ENCODE assay signal across 15 cellular contexts in the genomic region with DNA sequence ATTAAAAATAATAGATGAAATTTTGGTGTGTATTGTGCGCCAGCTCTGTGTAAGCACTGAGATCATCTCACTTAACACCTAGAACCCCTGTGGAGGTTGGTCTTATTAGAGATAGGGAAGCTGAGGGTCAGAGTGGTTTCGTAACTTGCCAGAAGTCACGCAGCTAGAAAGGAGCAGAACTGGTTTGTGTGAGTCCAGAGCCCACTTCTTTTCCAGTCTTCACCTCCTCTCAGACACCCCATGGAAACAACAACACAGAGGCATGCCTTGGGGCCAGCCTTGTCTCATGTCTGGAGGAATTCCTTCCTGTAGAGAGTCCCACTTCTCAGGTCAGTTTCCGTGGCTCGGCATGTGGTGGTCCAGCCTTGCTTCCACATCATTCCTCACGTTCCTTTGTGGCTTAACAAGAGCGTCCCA. TPM values are rescaled to one million over a fixed set of nuclear protein-coding genes. Genes with fewer than 3 reads are reported as not detected.
DNase-seq lines count a peak whose midpoint lies in the region; TF ChIP-seq lines count a peak whose summit lies in the region.
"Had no signal": no experiment of that assay in that cellular context is flagged by ENCODE, and none has a peak within 500 bp of the region (broad histone marks: within the 10 kb centered on the region; RNA-seq: fewer than 3 reads in every experiment).

No MANE protein-coding gene starts in this region.

- peaks cover 34% of the 10 kb centered on the region for H4K20me1 ChIP-seq in smooth muscle cell (ENCODE audit: low read depth)

- H3K27ac ChIP-seq in HEK293 (ENCODE audit: extremely low read depth, low read depth, low read length) (no peak overlapping the region), smooth muscle cell (ENCODE audit: low read depth) (peak overlapping the region; percentile 52)
- H3K27ac ChIP-seq: cardiac muscle cell had no signal

- peaks cover 5% of the 10 kb centered on the region for H3K4me1 ChIP-seq in HEK293 (ENCODE audit: control insufficient read depth, insufficient read depth, low read length)
- peaks cover 27% of the 10 kb centered on the region for H3K4me1 ChIP-seq in smooth muscle cell (ENCODE audit: low read depth)

- H3F3A ChIP-seq in smooth muscle cell (ENCODE audit: low read depth), result no peaks in the 10 kb centered on the region

- H3K27me3 ChIP-seq in smooth muscle cell (ENCODE audit: low read depth), result no peaks in the 10 kb centered on the region
- H3K27me3 ChIP-seq: cardiac muscle cell had no signal

- no peak overlapping the region for H2AFZ ChIP-seq in smooth muscle cell (ENCODE audit: low read depth)

- H3K36me3 ChIP-seq in HEK293 (ENCODE audit: control insufficient read depth in 2 of 2, insufficient read depth in 1 of 2, low read length in 2 of 2) (no peaks in the 10 kb centered on the region), smooth muscle cell (ENCODE audit: low read depth) (no peaks in the 10 kb centered on the region)
- H3K36me3 ChIP-seq: cardiac muscle cell had no signal

- H3K4me3 ChIP-seq in HEK293 (ENCODE audit: low read depth, low read length) (no peak overlapping the region), smooth muscle cell (no peak overlapping the region)
- H3K4me3 ChIP-seq: cardiac muscle cell had no signal

- TF ChIP-seq CTCF in HEK293 (tag by site-specific recombination; IDR thresholded peaks at IDR 0.05), result no peak
- no peak for TF ChIP-seq CTCF in smooth muscle cell (IDR thresholded peaks at IDR 0.05; ENCODE audit: borderline replicate concordance, insufficient read depth, poor library complexity, severe bottlenecking)

- H3K9ac ChIP-seq in smooth muscle cell (ENCODE audit: low read depth), result no peak overlapping the region

- POLR2A ChIA-PET in HEK293 (lab: Yijun Ruan, JAX), result no interaction called here

- DNase-seq in SIG-M5 (lab: John Stamatoyannopoulos, UW) (peak; percentile 30), iris pigment epithelial cell (ENCODE audit: low read depth) (peak; percentile 20), smooth muscle cell (lab: John Stamatoyannopoulos, UW; ENCODE audit: unreplicated experiment) (no peak), ureter (ENCODE audit: low spot score) (no peak), NCI-H2171 (lab: John Stamatoyannopoulos, UW) (no peak)
- no peak for DNase-seq in stimulated activated naive CD4-positive, alpha-beta T cell treated with Interleukin-2 at 50 U/mL for 16 hours (lab: John Stamatoyannopoulos, UW)
- DNase-seq: activated CD4-positive, CD25-positive, alpha-beta regulatory T cell treated with anti-CD3 and anti-CD28 coated beads, Interleukin-2, amount 50 U/mL, for 72 hours; activated CD8-positive, alpha-beta memory T cell treated with anti-CD3 and anti-CD28 coated beads, Interleukin-2, amount 50 U/mL, for 4 hours; activated naive CD4-positive, alpha-beta T cell treated with anti-CD3 and anti-CD28 coated beads, Interleukin-2, amount 50 U/mL, for 16 hours; DMS53; IMR-90; stimulated activated CD4-positive, alpha-beta T cell treated with anti-CD3 and anti-CD28 coated beads, Interleukin-2, amount 100 ng/mL, for 48 hours; T-helper 1 cell had no signal

- peak overlapping the region; percentile 12 for H3K4me2 ChIP-seq in smooth muscle cell

- H3K79me2 ChIP-seq in smooth muscle cell (ENCODE audit: low read depth), result peaks cover 4% of the 10 kb centered on the region

- no peaks in the 10 kb centered on the region for H3K9me3 ChIP-seq in HEK293 (ENCODE audit: control insufficient read depth, insufficient read depth, low read depth, low read length)
- H3K9me3 ChIP-seq in smooth muscle cell (replicated peaks; ENCODE audit: low read depth), result no peaks in the 10 kb centered on the region

- WGBS in smooth muscle cell (ENCODE audit: low lambda C conversion rate), result 45% methylated on average over 7 of the region's 7 CpGs

- CTCF ChIA-PET in HEK293 (lab: Yijun Ruan, JAX), result interaction anchor here (0.6 kb wide), 2 partner anchors 18 kb away, joined by 3 read pairs; no protein-coding TSS in a partner anchor

TF ChIP-seq in HEK293, 187 proteins besides CTCF, POLR2A, EP300 and RAD21:
- TF ChIP-seq ZNF664 (tag by site-specific recombination; IDR thresholded peaks at IDR 0.05) (peak; percentile 80), SP7 (tag by site-specific recombination; IDR thresholded peaks at IDR 0.05) (0 out of 2 replicates have a peak, but pooled peaks have one; percentile 17), YY2 (tag by site-specific recombination; IDR thresholded peaks at IDR 0.05) (no peak), OSR2 (tag by site-specific recombination; IDR thresholded peaks at IDR 0.05) (peak; percentile 51), ZNF155 (tag by site-specific recombination; IDR thresholded peaks at IDR 0.05) (no peak), ZNF184 (tag by site-specific recombination; IDR thresholded peaks at IDR 0.05) (0 out of 2 replicates have a peak, but pooled peaks have one; percentile 9), ZNF629 (tag by site-specific recombination; IDR thresholded peaks at IDR 0.05) (peak; percentile 62), ZIC2 (tag by site-specific recombination; IDR thresholded peaks at IDR 0.05) (peak; percentile 51), ZFP37 (tag by site-specific recombination; IDR thresholded peaks at IDR 0.05) (no peak), ZNF600 (tag by site-specific recombination; IDR thresholded peaks at IDR 0.05) (peak; percentile 68), ZNF18 (tag by site-specific recombination; IDR thresholded peaks at IDR 0.05) (peak; percentile 74)
- TF ChIP-seq, protein P1, sequence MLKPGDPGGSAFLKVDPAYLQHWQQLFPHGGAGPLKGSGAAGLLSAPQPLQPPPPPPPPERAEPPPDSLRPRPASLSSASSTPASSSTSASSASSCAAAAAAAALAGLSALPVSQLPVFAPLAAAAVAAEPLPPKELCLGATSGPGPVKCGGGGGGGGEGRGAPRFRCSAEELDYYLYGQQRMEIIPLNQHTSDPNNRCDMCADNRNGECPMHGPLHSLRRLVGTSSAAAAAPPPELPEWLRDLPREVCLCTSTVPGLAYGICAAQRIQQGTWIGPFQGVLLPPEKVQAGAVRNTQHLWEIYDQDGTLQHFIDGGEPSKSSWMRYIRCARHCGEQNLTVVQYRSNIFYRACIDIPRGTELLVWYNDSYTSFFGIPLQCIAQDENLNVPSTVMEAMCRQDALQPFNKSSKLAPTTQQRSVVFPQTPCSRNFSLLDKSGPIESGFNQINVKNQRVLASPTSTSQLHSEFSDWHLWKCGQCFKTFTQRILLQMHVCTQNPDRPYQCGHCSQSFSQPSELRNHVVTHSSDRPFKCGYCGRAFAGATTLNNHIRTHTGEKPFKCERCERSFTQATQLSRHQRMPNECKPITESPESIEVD (tag by site-specific recombination; IDR thresholded peaks at IDR 0.05), result peak; percentile 45; the same call in 1 of the 2 replicates
- TF ChIP-seq, protein P2, sequence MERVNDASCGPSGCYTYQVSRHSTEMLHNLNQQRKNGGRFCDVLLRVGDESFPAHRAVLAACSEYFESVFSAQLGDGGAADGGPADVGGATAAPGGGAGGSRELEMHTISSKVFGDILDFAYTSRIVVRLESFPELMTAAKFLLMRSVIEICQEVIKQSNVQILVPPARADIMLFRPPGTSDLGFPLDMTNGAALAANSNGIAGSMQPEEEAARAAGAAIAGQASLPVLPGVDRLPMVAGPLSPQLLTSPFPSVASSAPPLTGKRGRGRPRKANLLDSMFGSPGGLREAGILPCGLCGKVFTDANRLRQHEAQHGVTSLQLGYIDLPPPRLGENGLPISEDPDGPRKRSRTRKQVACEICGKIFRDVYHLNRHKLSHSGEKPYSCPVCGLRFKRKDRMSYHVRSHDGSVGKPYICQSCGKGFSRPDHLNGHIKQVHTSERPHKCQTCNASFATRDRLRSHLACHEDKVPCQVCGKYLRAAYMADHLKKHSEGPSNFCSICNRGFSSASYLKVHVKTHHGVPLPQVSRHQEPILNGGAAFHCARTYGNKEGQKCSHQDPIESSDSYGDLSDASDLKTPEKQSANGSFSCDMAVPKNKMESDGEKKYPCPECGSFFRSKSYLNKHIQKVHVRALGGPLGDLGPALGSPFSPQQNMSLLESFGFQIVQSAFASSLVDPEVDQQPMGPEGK (tag by site-specific recombination; IDR thresholded peaks at IDR 0.05), result peak; percentile 42

RNA-seq across cellular contexts. Expression of gene YPEL2, which starts 16.5 kb away (rescaled TPM):
- total RNA-seq in smooth muscle cell (8.0 and 9.6 TPM in 2 replicates), ureter (29.4 TPM)
- 4.0 and 8.2 TPM in 2 replicates for polyA plus RNA-seq in smooth muscle cell

Comparison
In these comparisons a context has a peak if more than half of its experiments do, and no peak if none do; other contexts are left out.
1. DNase-seq: peak in SIG-M5 (single experiment) and iris pigment epithelial cell (single experiment); none in smooth muscle cell (single experiment), ureter (single experiment), NCI-H2171 (single experiment) and stimulated activated naive CD4-positive, alpha-beta T cell treated with Interleukin-2 at 50 U/mL for 16 hours (single experiment).